Comparison of ENCODE assay signal across 8 cellular contexts in genomic region chr20:40741507-40742106, GRCh38. TPM values are rescaled to one million over a fixed set of nuclear protein-coding genes. Genes with fewer than 3 reads are reported as not detected.
DNase-seq lines count a peak whose midpoint lies in the region; ATAC-seq, FAIRE-seq and TF ChIP-seq lines count a peak whose summit lies in the region.

No MANE protein-coding gene starts in this region.

- H3K27me3 Mint-ChIP-seq in activated naive CD8-positive, alpha-beta T cell treated with anti-CD3 and anti-CD28 coated beads for 36 hours = no peaks in the 10 kb centered on the region
- peaks cover 2% of the 10 kb centered on the region for H3K27me3 Mint-ChIP-seq in stimulated activated memory B cell treated with anti-CD40 and anti-IgM and Interleukin-4, amounts not matched to agents 10 μg/mL and 1 μg/mL and 100 μg/mL, for 72 hours

- H3K27ac Mint-ChIP-seq in activated naive CD8-positive, alpha-beta T cell treated with anti-CD3 and anti-CD28 coated beads for 36 hours = no peak overlapping the region
- no peak overlapping the region for H3K27ac Mint-ChIP-seq in stimulated activated memory B cell treated with anti-CD40 and anti-IgM and Interleukin-4, amounts not matched to agents 10 μg/mL and 1 μg/mL and 100 μg/mL, for 72 hours

- ATAC-seq in stimulated activated memory B cell treated with anti-CD40 and anti-IgM and Interleukin-4, amounts not matched to agents 10 μg/mL and 1 μg/mL and 100 μg/mL, for 72 hours = no peak
- no peak for ATAC-seq in GM18502 (IDR thresholded peaks at IDR 0.05; ENCODE audit: poor library complexity, unreplicated experiment)

- H3K36me3 Mint-ChIP-seq in activated naive CD8-positive, alpha-beta T cell treated with anti-CD3 and anti-CD28 coated beads for 36 hours = no peaks in the 10 kb centered on the region
- no peaks in the 10 kb centered on the region for H3K36me3 Mint-ChIP-seq in stimulated activated memory B cell treated with anti-CD40 and anti-IgM and Interleukin-4, amounts not matched to agents 10 μg/mL and 1 μg/mL and 100 μg/mL, for 72 hours

- peak; percentile 27 for FAIRE-seq in GM12892 (lab: Jason Lieb, UNC)

- H3K9me3 Mint-ChIP-seq in activated naive CD8-positive, alpha-beta T cell treated with anti-CD3 and anti-CD28 coated beads for 36 hours = no peaks in the 10 kb centered on the region
- no peaks in the 10 kb centered on the region for H3K9me3 Mint-ChIP-seq in stimulated activated memory B cell treated with anti-CD40 and anti-IgM and Interleukin-4, amounts not matched to agents 10 μg/mL and 1 μg/mL and 100 μg/mL, for 72 hours

- DNase-seq in AML-193 (lab: John Stamatoyannopoulos, UW) = peak; percentile 22 to 47
- DNase-seq in GM12892 (ENCODE audit: insufficient read length) = peak; percentile 33
- peak; percentile 6 for DNase-seq in NCI-H82 treated with DMSO at 0.1 percent for 48 hours (lab: John Stamatoyannopoulos, UW; ENCODE audit: unreplicated experiment)
- DNase-seq in activated naive CD8-positive, alpha-beta T cell treated with anti-CD3 and anti-CD28 coated beads for 36 hours = peak; percentile 32
- peak; percentile 38 for DNase-seq in iPS DF 4.7 (ENCODE audit: extremely low read depth, low spot score)
- DNase-seq in stimulated activated CD4-positive, alpha-beta T cell treated with anti-CD3 and anti-CD28 coated beads, Interleukin-1b, Interleukin-23, amount 100 ng/mL, for 48 hours = peak; percentile 20

- H3K4me1 Mint-ChIP-seq in activated naive CD8-positive, alpha-beta T cell treated with anti-CD3 and anti-CD28 coated beads for 36 hours = no peaks in the 10 kb centered on the region
- peaks cover 17% of the 10 kb centered on the region for H3K4me1 Mint-ChIP-seq in stimulated activated memory B cell treated with anti-CD40 and anti-IgM and Interleukin-4, amounts not matched to agents 10 μg/mL and 1 μg/mL and 100 μg/mL, for 72 hours

- no peak overlapping the region for H3K4me3 Mint-ChIP-seq in activated naive CD8-positive, alpha-beta T cell treated with anti-CD3 and anti-CD28 coated beads for 36 hours
- no peak overlapping the region for H3K4me3 Mint-ChIP-seq in stimulated activated memory B cell treated with anti-CD40 and anti-IgM and Interleukin-4, amounts not matched to agents 10 μg/mL and 1 μg/mL and 100 μg/mL, for 72 hours

- TF ChIP-seq POLR2A in GM12892 (IDR thresholded peaks at IDR 0.05; ENCODE audit: low read depth, low read length) = no peak

RNA-seq across cellular contexts. Expression of gene MAFB, which starts 52.6 kb away (rescaled TPM):
- 0.06 TPM for polyA plus RNA-seq in GM12892 (2012; ENCODE audit: missing spikeins)
- total RNA-seq in activated naive CD8-positive, alpha-beta T cell treated with anti-CD3 and anti-CD28 coated beads for 36 hours = not detected
